8 cellular contexts compared by ENCODE assay signal in genomic region chr7:69598081-69598486, GRCh38. TPM values are rescaled to one million over a fixed set of nuclear protein-coding genes. Genes with fewer than 3 reads are reported as not detected.
DNase-seq lines count a peak whose midpoint lies in the region; ATAC-seq and TF ChIP-seq lines count a peak whose summit lies in the region.

TSS of gene AUTS2 (plus strand) at chr7:69598475. CDS start at chr7:69599654, 1,179 bp downstream.

- peaks cover 0 to 22% of the 10 kb centered on the region in 2 donors for H3K4me1 ChIP-seq in left lung

- no peak for TF ChIP-seq CTCF in GM12875 (IDR thresholded peaks at IDR 0.05; ENCODE audit: borderline replicate concordance, insufficient read depth, low read depth, low read length)
- TF ChIP-seq CTCF in left lung (IDR thresholded peaks at IDR 0.05), result no peak

- ATAC-seq in HG02759 (IDR thresholded peaks at IDR 0.05; ENCODE audit: unreplicated experiment) (peak; percentile 69), left lung (peak; percentile 83)

- DNase-seq in NCI-H187 treated with DMSO at 0.1 percent for 48 hours (lab: John Stamatoyannopoulos, UW), result peak; percentile 68
- DNase-seq in activated CD4-positive, alpha-beta T cell treated with anti-CD3 and anti-CD28 coated beads for 48 hours, result peak; percentile 51
- peak; percentile 57 to 79 for DNase-seq in dermis microvascular lymphatic vessel endothelial cell (ENCODE audit: low read depth in 2 of 2)
- DNase-seq in left lung, result peak; percentile 83 to 91
- peak; percentile 13 for DNase-seq in stimulated activated CD4-positive, alpha-beta T cell treated with anti-CD3 and anti-CD28 coated beads, Interleukin-1b, Interleukin-23, amount 100 ng/mL, for 48 hours
- no peak for DNase-seq in HCEC 1CT

- intact Hi-C loops in left lung (cut with DNase I), result no loop called here

- H3K4me3 ChIP-seq in GM12875 (ENCODE audit: low read depth, low read length), result peak within 1 kb of the TSS; percentile 78
- H3K4me3 ChIP-seq in left lung, result peak within 1 kb of the TSS; percentile 63 to 75

- H3K27ac ChIP-seq in left lung, result peak within 1 kb of the TSS; percentile 74 to 77

- H3K27me3 ChIP-seq in left lung, result peaks cover 0 to 55% of the 10 kb centered on the region in 2 donors

- no peaks in the 10 kb centered on the region for H3K9me3 ChIP-seq in left lung

- no peaks in the 10 kb centered on the region for H3K36me3 ChIP-seq in left lung

RNA-seq across cellular contexts. Expression of gene AUTS2, which starts in this region (rescaled TPM):
- total RNA-seq in dermis microvascular lymphatic vessel endothelial cell (0.51 and 1.3 TPM in 2 replicates), left lung (10 to 100 TPM; 40.4 to 54.3 TPM)

Comparison
In these comparisons a context has a peak if more than half of its experiments do, and no peak if none do; other contexts are left out.
1. RNA of gene AUTS2 (total RNA-seq): 40.4 to 54.3 TPM in left lung; 0.51 to 1.3 TPM in dermis microvascular lymphatic vessel endothelial cell; every median in the first group is over 10 times any median in the second.